ENCODE assay signal across 11 cellular contexts in the genomic region with DNA sequence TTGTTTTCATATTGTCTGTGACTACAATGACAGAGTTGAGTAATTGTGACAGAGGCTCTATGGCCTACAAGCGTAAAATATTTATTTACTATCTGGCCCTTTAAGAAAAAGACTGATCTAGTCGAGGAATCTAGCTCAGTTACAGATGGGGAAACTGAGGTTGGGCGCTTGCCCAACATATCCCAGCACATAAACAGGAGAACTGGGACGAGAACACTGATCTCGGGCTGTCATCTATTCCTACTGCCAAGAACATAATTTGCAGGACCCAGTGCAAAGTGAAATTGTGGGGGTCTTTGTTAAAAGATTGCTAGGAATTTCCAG. TPM values are rescaled to one million over a fixed set of nuclear protein-coding genes. Genes with fewer than 3 reads are reported as not detected.
A peak's percentile ranks its signal among the peaks of the same experiment; 100 is the strongest.
DNase-seq lines count a peak whose midpoint lies in the region; ATAC-seq and TF ChIP-seq lines count a peak whose summit lies in the region.
"Had no signal": no experiment of that assay in that cellular context is flagged by ENCODE, and none has a peak within 500 bp of the region (broad histone marks: within the 10 kb centered on the region; RNA-seq: fewer than 3 reads in every experiment).

No MANE protein-coding gene starts in this region.

- in situ Hi-C loops in GM13977 (cut with MboI; ENCODE audit: low pct_unique_long_range_greater_than_20kb, low sequenced_read_pairs, unreplicated experiment): loop anchor here (25.0 kb wide), 1 partner anchor 574 kb away; no protein-coding TSS in a partner anchor

- no peaks in the 10 kb centered on the region for H3K9me2 ChIP-seq in OCI-LY7 (ENCODE audit: insufficient read depth, low read length)

- no peaks in the 10 kb centered on the region for H3K9me3 ChIP-seq in OCI-LY7 (ENCODE audit: low read length)

- no peak overlapping the region for H3K27ac ChIP-seq in OCI-LY7 (ENCODE audit: low read depth, low read length, poor library complexity, severe bottlenecking)

- H3K4me1 ChIP-seq in OCI-LY7 (ENCODE audit: insufficient read depth, low read length, poor library complexity, severe bottlenecking): peaks cover 12% of the 10 kb centered on the region

- H3K4me2 ChIP-seq in OCI-LY7 (ENCODE audit: low read length): no peak overlapping the region

- H3K4me3 Mint-ChIP-seq in T-helper 1 cell treated with Interleukin-12 subunit alpha and Interleukin-12 subunit beta and Interleukin-4 antibody, amounts not matched to agents 30 μg/mL and 1 μg/mL, for 36 hours: peak overlapping the region; percentile 61
- peak overlapping the region in 1 of 2 donors; percentile 70 for H3K4me3 Mint-ChIP-seq in stimulated activated naive B cell treated with anti-CD40 and anti-IgM and Interleukin-4, amounts not matched to agents 10 μg/mL and 1 μg/mL and 100 μg/mL, for 72 hours

- DNase-seq in T-helper 1 cell (no peak), OCI-LY7 (ENCODE audit: low spot score) (no peak), fibroblast of the aortic adventitia (ENCODE audit: low read depth) (no peak), GM13977 (ENCODE audit: low spot score) (no peak), NCI-H446 treated with DMSO at 0.1 percent for 48 hours (lab: John Stamatoyannopoulos, UW) (no peak)
- DNase-seq in stimulated activated naive B cell treated with anti-CD40 and anti-IgM and Interleukin-4, amounts not matched to agents 10 μg/mL and 1 μg/mL and 100 μg/mL, for 72 hours: no peak
- DNase-seq: 8988T, NCI-H1436 treated with DMSO at 0.1 percent for 48 hours had no signal

- H3K36me3 ChIP-seq in OCI-LY7 (ENCODE audit: insufficient read depth, low read length): no peaks in the 10 kb centered on the region

- H3K27ac Mint-ChIP-seq in T-helper 1 cell treated with Interleukin-12 subunit alpha and Interleukin-12 subunit beta and Interleukin-4 antibody, amounts not matched to agents 30 μg/mL and 1 μg/mL, for 36 hours: peak overlapping the region; percentile 76
- H3K27ac Mint-ChIP-seq in stimulated activated naive B cell treated with anti-CD40 and anti-IgM and Interleukin-4, amounts not matched to agents 10 μg/mL and 1 μg/mL and 100 μg/mL, for 72 hours: peak overlapping the region; percentile 79

- H2AFZ ChIP-seq in OCI-LY7 (ENCODE audit: low read length): no peak overlapping the region

- CTCF ChIA-PET in OCI-LY7 (lab: Charles Lee; ENCODE audit: unreplicated experiment): interaction anchor here (1.0 to 1.7 kb wide), 4 partner anchors 40 to 68 kb away, joined by 3 to 10 read pairs (median 4); no protein-coding TSS in a partner anchor

- H3K4me1 Mint-ChIP-seq in T-helper 1 cell treated with Interleukin-12 subunit alpha and Interleukin-12 subunit beta and Interleukin-4 antibody, amounts not matched to agents 30 μg/mL and 1 μg/mL, for 36 hours (ENCODE audit: low read depth): peaks cover 47% of the 10 kb centered on the region
- H3K4me1 Mint-ChIP-seq in stimulated activated naive B cell treated with anti-CD40 and anti-IgM and Interleukin-4, amounts not matched to agents 10 μg/mL and 1 μg/mL and 100 μg/mL, for 72 hours: peaks cover 13 to 32% of the 10 kb centered on the region in 2 donors

- H3K79me2 ChIP-seq in OCI-LY7 (ENCODE audit: insufficient read depth, low read depth, low read length): no peaks in the 10 kb centered on the region

- ATAC-seq in stimulated activated naive B cell treated with anti-CD40 and anti-IgM and Interleukin-4, amounts not matched to agents 10 μg/mL and 1 μg/mL and 100 μg/mL, for 72 hours (replicated peaks): no peak
- ATAC-seq in GM21526 (IDR thresholded peaks at IDR 0.05; ENCODE audit: low FRiP score, unreplicated experiment): no peak

- no peaks in the 10 kb centered on the region for H3K9me3 Mint-ChIP-seq in T-helper 1 cell treated with Interleukin-12 subunit alpha and Interleukin-12 subunit beta and Interleukin-4 antibody, amounts not matched to agents 30 μg/mL and 1 μg/mL, for 36 hours
- H3K9me3 Mint-ChIP-seq in stimulated activated naive B cell treated with anti-CD40 and anti-IgM and Interleukin-4, amounts not matched to agents 10 μg/mL and 1 μg/mL and 100 μg/mL, for 72 hours: no peaks in the 10 kb centered on the region
- H3K9me3 Mint-ChIP-seq: H9 had no signal

- TF ChIP-seq CTCF in OCI-LY7 (conservative IDR thresholded peaks at IDR 0.05; ENCODE audit: low read length) (peak; percentile 62; the same call in 1 of the 2 replicates), fibroblast of the aortic adventitia (IDR thresholded peaks at IDR 0.05; ENCODE audit: insufficient read depth, low read length) (no peak), GM13977 (IDR thresholded peaks at IDR 0.05; ENCODE audit: extremely low read depth, insufficient read depth, missing control alignments) (no peak)

- no peak overlapping the region for H3K4me3 ChIP-seq in OCI-LY7 (ENCODE audit: low read depth, low read length, poor library complexity, severe bottlenecking)
- peak overlapping the region; percentile 17 for H3K4me3 ChIP-seq in fibroblast of the aortic adventitia (ENCODE audit: low read depth, low read length)

- H3K27me3 Mint-ChIP-seq in T-helper 1 cell treated with Interleukin-12 subunit alpha and Interleukin-12 subunit beta and Interleukin-4 antibody, amounts not matched to agents 30 μg/mL and 1 μg/mL, for 36 hours (ENCODE audit: low read depth): no peaks in the 10 kb centered on the region
- no peaks in the 10 kb centered on the region for H3K27me3 Mint-ChIP-seq in stimulated activated naive B cell treated with anti-CD40 and anti-IgM and Interleukin-4, amounts not matched to agents 10 μg/mL and 1 μg/mL and 100 μg/mL, for 72 hours

- no peaks in the 10 kb centered on the region for H4K20me1 ChIP-seq in OCI-LY7 (ENCODE audit: insufficient read depth, low read length)

- POLR2A ChIA-PET in OCI-LY7 (lab: Charles Lee): interaction anchor here (0.7 to 1.9 kb wide), 5 partner anchors 15 to 377 kb away, joined by 3 to 6 read pairs (median 4); a partner anchor contains a TSS

- BruUV-seq in OCI-LY7 (replicated peaks; lab: Mats Ljungman, UMichigan): no TSS peak

- intact Hi-C loops in OCI-LY7 (cut with micrococcal nuclease; ENCODE audit: unreplicated experiment): loop anchor here (1.0 to 5.0 kb wide), 6 partner anchors 68 to 566 kb away; a partner anchor contains a TSS

- peaks cover 50% of the 10 kb centered on the region for H3K36me3 Mint-ChIP-seq in T-helper 1 cell treated with Interleukin-12 subunit alpha and Interleukin-12 subunit beta and Interleukin-4 antibody, amounts not matched to agents 30 μg/mL and 1 μg/mL, for 36 hours (ENCODE audit: low read depth)
- H3K36me3 Mint-ChIP-seq in stimulated activated naive B cell treated with anti-CD40 and anti-IgM and Interleukin-4, amounts not matched to agents 10 μg/mL and 1 μg/mL and 100 μg/mL, for 72 hours: peaks cover 0 to 12% of the 10 kb centered on the region in 2 donors

RNA-seq across cellular contexts. Expression of a gene that starts 1.9 kb away (rescaled TPM):
- 3.3 and 4.7 TPM in 2 replicates for total RNA-seq in OCI-LY7 (2014; rRNA removed; shearing (Covaris generic))
- total RNA-seq in OCI-LY7 (2022) (3.0 and 3.2 TPM in 2 replicates), fibroblast of the aortic adventitia (ENCODE audit: low replicate concordance) (19.0 and 23.1 TPM in 2 replicates)

RNA-seq across cellular contexts. Expression of a gene that starts 16.8 kb away (rescaled TPM):
- total RNA-seq in OCI-LY7 (2014; rRNA removed; shearing (Covaris generic)): 6.6 and 12.2 TPM in 2 replicates
- total RNA-seq in OCI-LY7 (2022) (11.6 and 17.4 TPM in 2 replicates), fibroblast of the aortic adventitia (ENCODE audit: low replicate concordance) (5.2 and 11.0 TPM in 2 replicates)

RNA-seq across cellular contexts. Expression of a gene that starts 17.9 kb away (rescaled TPM):
- 2.1 and 4.9 TPM in 2 replicates for total RNA-seq in OCI-LY7 (2014; rRNA removed; shearing (Covaris generic))
- total RNA-seq in OCI-LY7 (2022) (7.4 and 10.3 TPM in 2 replicates), fibroblast of the aortic adventitia (ENCODE audit: low replicate concordance) (45.0 and 67.4 TPM in 2 replicates)

RNA-seq across cellular contexts. Expression of a gene that starts 46.1 kb away (rescaled TPM):
- total RNA-seq in OCI-LY7 (2014; rRNA removed; shearing (Covaris generic)): 31.8 and 35.8 TPM in 2 replicates
- total RNA-seq in OCI-LY7 (2022) (38.6 and 39.7 TPM in 2 replicates), fibroblast of the aortic adventitia (ENCODE audit: low replicate concordance) (4.3 and 12.9 TPM in 2 replicates)

RNA-seq across cellular contexts. Expression of a gene that starts 48.8 kb away (rescaled TPM):
- total RNA-seq in OCI-LY7 (2014; rRNA removed; shearing (Covaris generic)): 38.3 and 46.1 TPM in 2 replicates
- 62.3 and 68.0 TPM in 2 replicates for total RNA-seq in OCI-LY7 (2022)
- total RNA-seq in fibroblast of the aortic adventitia (ENCODE audit: low replicate concordance): 66.5 and 75.6 TPM in 2 replicates
